19 cellular contexts compared by ENCODE assay signal in genomic region chr7:90271753-90272152, GRCh38. TPM values are rescaled to one million over a fixed set of nuclear protein-coding genes. Genes with fewer than 3 reads are reported as not detected.
DNase-seq lines count a peak whose midpoint lies in the region; ATAC-seq and TF ChIP-seq lines count a peak whose summit lies in the region.
"Had no signal": no experiment of that assay in that cellular context is flagged by ENCODE, and none has a peak within 500 bp of the region (broad histone marks: within the 10 kb centered on the region; RNA-seq: fewer than 3 reads in every experiment).

No MANE protein-coding gene starts in this region.

- H3K27me3 Mint-ChIP-seq in activated CD4-positive, alpha-beta T cell treated with anti-CD3 and anti-CD28 coated beads, Interleukin-2, amount 10 ng/mL, durations not matched to agents 7 days and 5 days, result peaks cover 4% of the 10 kb centered on the region
- H3K27me3 Mint-ChIP-seq: dendritic cell treated with granulocyte-macrophage colony-stimulating factor and Interleukin-4, amounts not matched to agents 40 ng/mL and 50 ng/mL, for 4 days had no signal

- H3K4me1 ChIP-seq in RWPE2 (ENCODE audit: insufficient read depth, poor library complexity, severe bottlenecking) (peaks cover 8% of the 10 kb centered on the region), SJCRH30 (no peaks in the 10 kb centered on the region), Peyer's patch (no peaks in the 10 kb centered on the region)

- no peak for TF ChIP-seq POLR2A in Peyer's patch (IDR thresholded peaks at IDR 0.05)

- TF ChIP-seq CTCF in RWPE2 (IDR thresholded peaks at IDR 0.05; ENCODE audit: poor library complexity, severe bottlenecking) (no peak), fibroblast of mammary gland (conservative IDR thresholded peaks at IDR 0.05; ENCODE audit: control insufficient read depth, insufficient read depth, low read depth, low read length) (no peak), Peyer's patch (IDR thresholded peaks at IDR 0.05) (no peak)

- H3K4me3 ChIP-seq in RWPE2 (ENCODE audit: severe bottlenecking) (no peak overlapping the region), fibroblast of mammary gland (ENCODE audit: control insufficient read depth, low read depth, low read length) (no peak overlapping the region), SJCRH30 (no peak overlapping the region), Peyer's patch (no peak overlapping the region)
- H3K4me3 ChIP-seq: mucosa of descending colon, ovary, SJSA1 had no signal

- no peaks in the 10 kb centered on the region for H3K9me3 ChIP-seq in RWPE2 (ENCODE audit: severe bottlenecking)
- H3K9me3 ChIP-seq in SJCRH30 (replicated peaks), result no peaks in the 10 kb centered on the region
- no peaks in the 10 kb centered on the region for H3K9me3 ChIP-seq in Peyer's patch
- H3K9me3 ChIP-seq: mucosa of descending colon, ovary, SJSA1 had no signal

- H3K9me3 Mint-ChIP-seq in activated CD4-positive, alpha-beta T cell treated with anti-CD3 and anti-CD28 coated beads, Interleukin-2, amount 10 ng/mL, durations not matched to agents 7 days and 5 days, result no peaks in the 10 kb centered on the region
- H3K9me3 Mint-ChIP-seq: activated CD4-positive, alpha-beta memory T cell treated with anti-CD3 and anti-CD28 coated beads for 36 hours; activated T-helper 1 cell treated with anti-CD3 and anti-CD28 coated beads, Interleukin-12 subunit alpha, Interleukin-12 subunit beta, Interleukin-2, Interleukin-4 antibody, amounts not matched to agents 30 ng/mL and 10 ng/mL and 1 ng/mL, durations not matched to agents 14 hours and 24 hours and 36 hours; dendritic cell treated with granulocyte-macrophage colony-stimulating factor and Interleukin-4, amounts not matched to agents 40 ng/mL and 50 ng/mL, for 4 days had no signal

- H3K27me3 ChIP-seq in RWPE2 (ENCODE audit: insufficient read depth, poor library complexity, severe bottlenecking) (no peaks in the 10 kb centered on the region), SJCRH30 (no peaks in the 10 kb centered on the region), Peyer's patch (no peaks in the 10 kb centered on the region)
- H3K27me3 ChIP-seq: ovary, SJSA1 had no signal

- H3K36me3 ChIP-seq in RWPE2 (ENCODE audit: low read depth) (no peaks in the 10 kb centered on the region), SJCRH30 (no peaks in the 10 kb centered on the region), Peyer's patch (no peaks in the 10 kb centered on the region)
- H3K36me3 ChIP-seq: ovary, SJSA1 had no signal

- H3K27ac Mint-ChIP-seq in activated CD4-positive, alpha-beta T cell treated with anti-CD3 and anti-CD28 coated beads, Interleukin-2, amount 10 ng/mL, durations not matched to agents 7 days and 5 days, result no peak overlapping the region
- H3K27ac Mint-ChIP-seq: activated CD4-positive, alpha-beta memory T cell treated with anti-CD3 and anti-CD28 coated beads for 36 hours; activated T-helper 1 cell treated with anti-CD3 and anti-CD28 coated beads, Interleukin-12 subunit alpha, Interleukin-12 subunit beta, Interleukin-2, Interleukin-4 antibody, amounts not matched to agents 30 ng/mL and 10 ng/mL and 1 ng/mL, durations not matched to agents 14 hours and 24 hours and 36 hours; dendritic cell treated with granulocyte-macrophage colony-stimulating factor and Interleukin-4, amounts not matched to agents 40 ng/mL and 50 ng/mL, for 4 days had no signal

- CTCF ChIA-PET in activated CD4-positive, alpha-beta T cell treated with anti-CD3 and anti-CD28 coated beads, Interleukin-2, amount 10 ng/mL, durations not matched to agents 7 days and 5 days (lab: Charles Lee), result no interaction called here

- DNase-seq in AG20443 (ENCODE audit: low spot score) (peak; percentile 62), RWPE2 (ENCODE audit: low spot score) (no peak), fibroblast of mammary gland (ENCODE audit: low read depth) (peak; percentile 92), renal cortical epithelial cell (ENCODE audit: low read depth) (peak; percentile 16), SJCRH30 (no peak), Peyer's patch (no peak)
- no peak for DNase-seq in activated CD4-positive, alpha-beta T cell treated with anti-CD3 and anti-CD28 coated beads, Interleukin-2, amount 10 ng/mL, durations not matched to agents 7 days and 5 days
- DNase-seq: activated CD4-positive, alpha-beta memory T cell treated with anti-CD3 and anti-CD28 coated beads for 36 hours; MM.1S; mucosa of descending colon; NCI-H2107; NK-92 treated with Interleukin-12 subunit alpha and Interleukin-12 subunit beta, amount 100 ng/mL, for 24 hours; ovary had no signal

- peak; percentile 64 for ATAC-seq in RWPE2 (ENCODE audit: low read depth)
- no peak for ATAC-seq in HG03460 (IDR thresholded peaks at IDR 0.05; ENCODE audit: unreplicated experiment)
- ATAC-seq: mucosa of descending colon had no signal

- H3K36me3 Mint-ChIP-seq in activated CD4-positive, alpha-beta T cell treated with anti-CD3 and anti-CD28 coated beads, Interleukin-2, amount 10 ng/mL, durations not matched to agents 7 days and 5 days (ENCODE audit: low read depth), result no peaks in the 10 kb centered on the region
- H3K36me3 Mint-ChIP-seq: activated CD4-positive, alpha-beta memory T cell treated with anti-CD3 and anti-CD28 coated beads for 36 hours had no signal

- POLR2A ChIA-PET in activated CD4-positive, alpha-beta T cell treated with anti-CD3 and anti-CD28 coated beads, Interleukin-2, amount 10 ng/mL, durations not matched to agents 7 days and 5 days (lab: Charles Lee), result no interaction called here

- no peak overlapping the region for H3K4me3 Mint-ChIP-seq in activated CD4-positive, alpha-beta T cell treated with anti-CD3 and anti-CD28 coated beads, Interleukin-2, amount 10 ng/mL, durations not matched to agents 7 days and 5 days
- H3K4me3 Mint-ChIP-seq: activated CD4-positive, alpha-beta memory T cell treated with anti-CD3 and anti-CD28 coated beads for 36 hours; activated T-helper 1 cell treated with anti-CD3 and anti-CD28 coated beads, Interleukin-12 subunit alpha, Interleukin-12 subunit beta, Interleukin-2, Interleukin-4 antibody, amounts not matched to agents 30 ng/mL and 10 ng/mL and 1 ng/mL, durations not matched to agents 14 hours and 24 hours and 36 hours; dendritic cell treated with granulocyte-macrophage colony-stimulating factor and Interleukin-4, amounts not matched to agents 40 ng/mL and 50 ng/mL, for 4 days had no signal

- no peaks in the 10 kb centered on the region for H3K4me1 Mint-ChIP-seq in activated CD4-positive, alpha-beta T cell treated with anti-CD3 and anti-CD28 coated beads, Interleukin-2, amount 10 ng/mL, durations not matched to agents 7 days and 5 days

- H3K27ac ChIP-seq in RWPE2 (ENCODE audit: poor library complexity, severe bottlenecking), result peak overlapping the region; percentile 7
- no peak overlapping the region for H3K27ac ChIP-seq in SJCRH30
- no peak overlapping the region for H3K27ac ChIP-seq in Peyer's patch
- H3K27ac ChIP-seq: C4-2B, ovary, SJSA1 had no signal

RNA-seq across cellular contexts. Expression of gene CFAP69, which starts 26.8 kb away (rescaled TPM):
- total RNA-seq in renal cortical epithelial cell (0.87 and 10.3 TPM in 2 replicates), Peyer's patch (10 to 100 TPM in 2 of 4 donors, 1 to 10 TPM in 1, not detected in 1; 2.3 to 15.3 (median 11.9) TPM)
- total RNA-seq in SJCRH30 (2014; rRNA removed; shearing (Covaris generic)), result 0.76 and 1.8 TPM in 2 replicates
- total RNA-seq in activated CD4-positive, alpha-beta T cell treated with anti-CD3 and anti-CD28 coated beads, Interleukin-2, amount 10 ng/mL, durations not matched to agents 7 days and 5 days, result not detected
- total RNA-seq: activated T-helper 1 cell treated with anti-CD3 and anti-CD28 coated beads, Interleukin-12 subunit alpha, Interleukin-12 subunit beta, Interleukin-2, Interleukin-4 antibody, amounts not matched to agents 30 ng/mL and 10 ng/mL and 1 ng/mL, durations not matched to agents 14 hours and 24 hours and 36 hours had no signal

RNA-seq across cellular contexts. Expression of gene FAM237B, which starts 49.4 kb away (rescaled TPM):
- total RNA-seq in renal cortical epithelial cell (not detected in 2 replicates), Peyer's patch (not detected)
- total RNA-seq in SJCRH30 (2014; rRNA removed; shearing (Covaris generic)), result not detected in 2 replicates
- not detected for total RNA-seq in activated CD4-positive, alpha-beta T cell treated with anti-CD3 and anti-CD28 coated beads, Interleukin-2, amount 10 ng/mL, durations not matched to agents 7 days and 5 days
- total RNA-seq: activated CD4-positive, alpha-beta memory T cell treated with anti-CD3 and anti-CD28 coated beads for 36 hours; activated T-helper 1 cell treated with anti-CD3 and anti-CD28 coated beads, Interleukin-12 subunit alpha, Interleukin-12 subunit beta, Interleukin-2, Interleukin-4 antibody, amounts not matched to agents 30 ng/mL and 10 ng/mL and 1 ng/mL, durations not matched to agents 14 hours and 24 hours and 36 hours; kidney epithelial cell; mucosa of descending colon; ovary; SJSA1 had no signal

Comparison
In these comparisons a context has a peak if more than half of its experiments do, and no peak if none do; other contexts are left out.
1. DNase-seq: peak in AG20443 (single experiment), fibroblast of mammary gland (single experiment) and renal cortical epithelial cell (single experiment); none in RWPE2 (single experiment), SJCRH30 (0 of 2), Peyer's patch (0 of 3) and activated CD4-positive, alpha-beta T cell treated with anti-CD3 and anti-CD28 coated beads, Interleukin-2, amount 10 ng/mL, durations not matched to agents 7 days and 5 days (single experiment).